ENCODE assay signal across 19 cellular contexts in genomic region chr9:113143432-113144227, GRCh38. TPM values are rescaled to one million over a fixed set of nuclear protein-coding genes. Genes with fewer than 3 reads are reported as not detected.
DNase-seq lines count a peak whose midpoint lies in the region; ATAC-seq and TF ChIP-seq lines count a peak whose summit lies in the region.
"Had no signal": no experiment of that assay in that cellular context is flagged by ENCODE, and none has a peak within 500 bp of the region (broad histone marks: within the 10 kb centered on the region; RNA-seq: fewer than 3 reads in every experiment).

No MANE protein-coding gene starts in this region.

- no peak for DNase-seq in HCT116 (ENCODE audit: low read depth, low spot score)
- no peak for DNase-seq in dermis blood vessel endothelial cell
- DNase-seq in activated naive CD4-positive, alpha-beta T cell treated with anti-CD3 and anti-CD28 coated beads for 36 hours, result no peak
- DNase-seq: Caco-2; CD4-positive, alpha-beta memory T cell; DMS 273 treated with DMSO at 0.1 percent for 48 hours; KBM-7; NCI-H1092 treated with DMSO at 0.1 percent for 48 hours; NCI-H1436 treated with DMSO at 0.1 percent for 48 hours; NCI-H1930; NCI-H2171; NCI-H345; NCI-H524; SHP77 had no signal

- no peak overlapping the region for H2AFZ ChIP-seq in HCT116 (ENCODE audit: low read depth, low read length, poor library complexity, severe bottlenecking)

- no TSS peak for BruUV-seq in HCT116 (replicated peaks; lab: Mats Ljungman, UMichigan)

- no peak overlapping the region for H3K4me3 Mint-ChIP-seq in activated naive CD4-positive, alpha-beta T cell treated with anti-CD3 and anti-CD28 coated beads for 36 hours
- H3K4me3 Mint-ChIP-seq: CD4-positive, alpha-beta memory T cell had no signal

- H3K9ac ChIP-seq in HCT116 (ENCODE audit: low read length), result no peak overlapping the region
- H3K9ac ChIP-seq: BLaER1 had no signal

- no peak overlapping the region for H3K4me2 ChIP-seq in HCT116 (ENCODE audit: low read length)
- H3K4me2 ChIP-seq: BLaER1 had no signal

- peaks cover 41% of the 10 kb centered on the region for H3K27me3 ChIP-seq in HCT116 (ENCODE audit: insufficient read depth, low read length)
- H3K27me3 ChIP-seq in layer of hippocampus (ENCODE audit: control insufficient read depth, insufficient read depth, low read length), result no peaks in the 10 kb centered on the region
- H3K27me3 ChIP-seq: BLaER1 had no signal

- CTCF ChIA-PET in HCT116 (lab: Charles Lee), result no interaction called here
- CTCF ChIA-PET in activated naive CD4-positive, alpha-beta T cell treated with anti-CD3 and anti-CD28 coated beads for 36 hours (lab: Charles Lee), result no interaction called here

- no peaks in the 10 kb centered on the region for H3K4me1 Mint-ChIP-seq in activated naive CD4-positive, alpha-beta T cell treated with anti-CD3 and anti-CD28 coated beads for 36 hours (ENCODE audit: low read depth)
- H3K4me1 Mint-ChIP-seq: CD4-positive, alpha-beta memory T cell had no signal

- no peaks in the 10 kb centered on the region for H3K36me3 ChIP-seq in HCT116 (ENCODE audit: control insufficient read depth in 1 of 2, insufficient read depth in 2 of 2, low read length in 2 of 2)
- H3K36me3 ChIP-seq: BLaER1 had no signal

- TF ChIP-seq RAD21 in HCT116 (IDR thresholded peaks at IDR 0.05; ENCODE audit: low read depth), result no peak

- H3K9me2 ChIP-seq in HCT116 (ENCODE audit: insufficient read depth), result no peaks in the 10 kb centered on the region

- RAD21 ChIA-PET in HCT116 (lab: Charles Lee; ENCODE audit: low non-redundant PET in 1 of 2, low total read pairs in 2 of 2, uncharacterized antibody in 2 of 2, unreplicated experiment in 2 of 2), result no interaction called here

- no peaks in the 10 kb centered on the region for H4K20me1 ChIP-seq in HCT116 (ENCODE audit: insufficient read depth)
- H4K20me1 ChIP-seq: BLaER1 had no signal

- no peaks in the 10 kb centered on the region for H3K9me3 ChIP-seq in HCT116 (ENCODE audit: control insufficient read depth in 1 of 2, insufficient read depth in 1 of 2, low read depth in 1 of 2, low read length in 2 of 2)
- H3K9me3 ChIP-seq: BLaER1, Caco-2 had no signal

- no peaks in the 10 kb centered on the region for H3K27me3 Mint-ChIP-seq in activated naive CD4-positive, alpha-beta T cell treated with anti-CD3 and anti-CD28 coated beads for 36 hours (ENCODE audit: low read depth)

- ATAC-seq in HCT116, result peak; percentile 69
- no peak for ATAC-seq in GM19455 (IDR thresholded peaks at IDR 0.05; ENCODE audit: unreplicated experiment)

- H3K79me2 ChIP-seq in HCT116 (ENCODE audit: insufficient read depth, low read length), result no peaks in the 10 kb centered on the region

- H3K9me3 Mint-ChIP-seq in activated naive CD4-positive, alpha-beta T cell treated with anti-CD3 and anti-CD28 coated beads for 36 hours, result peaks cover 5% of the 10 kb centered on the region

- intact Hi-C loops in HCT116 (cut with micrococcal nuclease), result no loop called here
- intact Hi-C loops in activated naive CD4-positive, alpha-beta T cell treated with anti-CD3 and anti-CD28 coated beads for 36 hours (cut with micrococcal nuclease), result no loop called here

- no peak overlapping the region for H3K4me3 ChIP-seq in HCT116 (replicated peaks in 1 of 2; ENCODE audit: low read depth in 1 of 2, low read length in 2 of 2)
- H3K4me3 ChIP-seq: BLaER1 had no signal

- H3K27ac ChIP-seq in 22Rv1, result no peak overlapping the region
- H3K27ac ChIP-seq in HCT116 (ENCODE audit: low read depth, low read length), result no peak overlapping the region
- peak overlapping the region; percentile 92 for H3K27ac ChIP-seq in angular gyrus (ENCODE audit: low read depth, low read length)
- peak overlapping the region; percentile 89 for H3K27ac ChIP-seq in layer of hippocampus (ENCODE audit: low read depth, low read length)
- H3K27ac ChIP-seq: BLaER1 had no signal

- no peak for TF ChIP-seq POLR2A in HCT116 (IDR thresholded peaks at IDR 0.05; ENCODE audit: borderline replicate concordance, extremely low read depth, insufficient read depth, insufficient read length)

- POLR2A ChIA-PET in HCT116 (lab: Charles Lee), result no interaction called here

- peak; percentile 19; the same call in 1 of the 2 replicates for TF ChIP-seq CTCF in 22Rv1 (IDR thresholded peaks at IDR 0.05)
- TF ChIP-seq CTCF in HCT116 (IDR thresholded peaks at IDR 0.05 in 2 of 3, conservative IDR thresholded peaks at IDR 0.05 in 1 of 3; ENCODE audit: borderline replicate concordance in 1 of 3, insufficient read depth in 1 of 3, low read depth in 2 of 3, low read length in 2 of 3), result peak in 2 of 3 experiments; percentile 21 to 24; a peak in 1 of 6 replicates

- H3K27ac Mint-ChIP-seq in activated naive CD4-positive, alpha-beta T cell treated with anti-CD3 and anti-CD28 coated beads for 36 hours, result no peak overlapping the region
- H3K27ac Mint-ChIP-seq: CD4-positive, alpha-beta memory T cell had no signal

- no peaks in the 10 kb centered on the region for H3K4me1 ChIP-seq in HCT116 (ENCODE audit: control insufficient read depth in 1 of 2, insufficient read depth in 2 of 2, low read length in 2 of 2)
- H3K4me1 ChIP-seq: BLaER1, Caco-2 had no signal

- H3K36me3 Mint-ChIP-seq in activated naive CD4-positive, alpha-beta T cell treated with anti-CD3 and anti-CD28 coated beads for 36 hours (ENCODE audit: low read depth), result no peaks in the 10 kb centered on the region

TF ChIP-seq in HCT116, 20 proteins besides CTCF, POLR2A, EP300 and RAD21:
- TF ChIP-seq TCF7L2 (IDR thresholded peaks at IDR 0.05; ENCODE audit: borderline replicate concordance, extremely low read depth, insufficient read depth, insufficient read length) (no peak), MAX (IDR thresholded peaks at IDR 0.05) (no peak), CEBPB (IDR thresholded peaks at IDR 0.05; ENCODE audit: low read depth) (no peak), YY1 (IDR thresholded peaks at IDR 0.05; ENCODE audit: extremely low read depth, insufficient replicate concordance, low read depth, low read length) (no peak), EZH2phosphoT487 (IDR thresholded peaks at IDR 0.05; ENCODE audit: borderline replicate concordance) (no peak), JUND (IDR thresholded peaks at IDR 0.05) (no peak), POLR2AphosphoS5 (IDR thresholded peaks at IDR 0.05; ENCODE audit: low read depth, low read length) (no peak), SRF (IDR thresholded peaks at IDR 0.05; ENCODE audit: low read depth) (no peak), EZH2 (IDR thresholded peaks at IDR 0.05) (no peak), ZNF274 (IDR thresholded peaks at IDR 0.05; ENCODE audit: low read depth, low read length) (no peak), EGR1 (IDR thresholded peaks at IDR 0.05; ENCODE audit: low read depth) (no peak), REST (IDR thresholded peaks at IDR 0.05; ENCODE audit: low read depth) (no peak), CBX3 (IDR thresholded peaks at IDR 0.05; ENCODE audit: low read depth) (no peak), FOSL1 (IDR thresholded peaks at IDR 0.05; ENCODE audit: low read depth) (no peak), SIN3A (IDR thresholded peaks at IDR 0.05; ENCODE audit: low read depth) (no peak)

RNA-seq across cellular contexts. Expression of gene SLC31A2, which starts 7.2 kb away (rescaled TPM):
- total RNA-seq in HCT116 (2021; ENCODE audit: unreplicated experiment), result 4.7 TPM
- polyA plus RNA-seq in HCT116 (2012), result 3.1 and 3.8 TPM in 2 replicates
- total RNA-seq in dermis blood vessel endothelial cell, result 4.2 and 7.3 TPM in 2 replicates
- 1 to 10 TPM; 1.2 to 1.7 TPM for total RNA-seq in activated naive CD4-positive, alpha-beta T cell treated with anti-CD3 and anti-CD28 coated beads for 36 hours

Comparison
In these comparisons a context has a peak if more than half of its experiments do, and no peak if none do; other contexts are left out.
1. H3K27ac ChIP-seq: peak in angular gyrus (single experiment) and layer of hippocampus (single experiment); none in 22Rv1 (single experiment) and HCT116 (single experiment).